ENCODE assay signal across 23 cellular contexts in the genomic region with DNA sequence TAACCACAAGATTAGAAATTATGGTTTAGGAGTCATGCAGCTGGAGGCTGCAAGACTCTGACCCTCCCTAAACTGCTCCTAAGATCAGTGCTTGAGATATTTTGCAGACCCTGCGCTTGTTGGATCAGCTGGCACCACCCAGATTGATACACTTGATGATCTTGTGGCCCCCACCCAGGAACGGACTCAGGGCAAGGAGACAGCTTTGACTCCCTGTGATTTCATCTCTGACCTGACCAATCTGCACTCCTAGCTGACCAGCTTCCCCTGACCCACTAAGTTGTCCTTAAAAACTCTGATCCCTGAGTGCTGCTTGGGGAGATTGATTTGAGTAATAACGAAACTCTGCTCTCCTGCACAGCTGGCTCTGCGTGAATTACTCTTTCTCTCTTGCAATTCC.
"Had no signal": no experiment of that assay in that cellular context is flagged by ENCODE, and none has a peak within 500 bp of the region (broad histone marks: within the 10 kb centered on the region; RNA-seq: fewer than 3 reads in every experiment).

No MANE protein-coding gene starts in this region.

- H3K4me3 Mint-ChIP-seq: dendritic cell treated with granulocyte-macrophage colony-stimulating factor and Interleukin-4, amounts not matched to agents 40 ng/mL and 50 ng/mL, for 4 days; effector memory CD8-positive, alpha-beta T cell; endodermal cell; mesothelial cell of epicardium; naive B cell had no signal

- H3K4me3 ChIP-seq: esophagus squamous epithelium, gastrocnemius medialis, heart right ventricle, left lung, lower lobe of right lung, mucosa of descending colon had no signal

- H3K4me1 Mint-ChIP-seq: endodermal cell, mesothelial cell of epicardium, naive B cell had no signal

- H3K27ac Mint-ChIP-seq: dendritic cell treated with granulocyte-macrophage colony-stimulating factor and Interleukin-4, amounts not matched to agents 40 ng/mL and 50 ng/mL, for 4 days; effector memory CD8-positive, alpha-beta T cell; endodermal cell; mesothelial cell of epicardium; naive B cell had no signal

- DNase-seq: cortex of kidney; effector CD8-positive, alpha-beta T cell; effector memory CD8-positive, alpha-beta T cell; endodermal cell; erythroblast; esophagus squamous epithelium; foreskin fibroblast; foreskin melanocyte; gastrocnemius medialis; glutamatergic neuron; head of caudate nucleus; heart right ventricle; hippocampal formation; left cardiac atrium; left lung; left ventricle myocardium superior; lower lobe of right lung; mesenchymal stem cell; mucosa of descending colon; naive B cell had no signal

- H3K36me3 Mint-ChIP-seq: mesothelial cell of epicardium had no signal

- H3K27me3 Mint-ChIP-seq: dendritic cell treated with granulocyte-macrophage colony-stimulating factor and Interleukin-4, amounts not matched to agents 40 ng/mL and 50 ng/mL, for 4 days had no signal

- H3K4me1 ChIP-seq: gastrocnemius medialis, heart right ventricle, left lung, lower lobe of right lung had no signal

- H3K27me3 ChIP-seq: esophagus squamous epithelium, gastrocnemius medialis, heart right ventricle, left lung had no signal

- H3K36me3 ChIP-seq: esophagus squamous epithelium, gastrocnemius medialis, heart right ventricle, left lung, lower lobe of right lung had no signal

- H3K9me3 ChIP-seq: esophagus squamous epithelium, gastrocnemius medialis, lower lobe of right lung had no signal

- H3K27ac ChIP-seq: epithelial cell of prostate, esophagus squamous epithelium, gastrocnemius medialis, heart right ventricle, left lung, lower lobe of right lung had no signal
